In genomic region chr1:201496296-201496690, GRCh38 we compare ENCODE assay signal across 8 cellular contexts. TPM values are rescaled to one million over a fixed set of nuclear protein-coding genes. Genes with fewer than 3 reads are reported as not detected.
DNase-seq lines count a peak whose midpoint lies in the region; ATAC-seq and TF ChIP-seq lines count a peak whose summit lies in the region.

No MANE protein-coding gene starts in this region.

- CTCF ChIA-PET in activated naive CD4-positive, alpha-beta T cell treated with anti-CD3 and anti-CD28 coated beads, Interleukin-2, amount 10 ng/mL, durations not matched to agents 7 days and 5 days (lab: Charles Lee), result interaction anchor here (0.8 to 12.4 kb wide), 4 partner anchors 9 to 48 kb away, joined by 3 to 118 read pairs (median 11); no protein-coding TSS in a partner anchor

- H3K4me3 ChIP-seq in left ventricle myocardium inferior, result peak overlapping the region; percentile 30
- H3K4me3 ChIP-seq in prostate gland, result no peak overlapping the region
- no peak overlapping the region for H3K4me3 ChIP-seq in aorta (ENCODE audit: low read length in 2 of 2)

- no peak for DNase-seq in left ventricle myocardium inferior
- no peak for DNase-seq in cardiac septum (ENCODE audit: low spot score)
- DNase-seq in left ventricle myocardium superior, result peak; percentile 42
- DNase-seq in prostate gland (ENCODE audit: low spot score), result no peak
- DNase-seq in aorta, result no peak
- no peak for DNase-seq in activated naive CD4-positive, alpha-beta T cell treated with anti-CD3 and anti-CD28 coated beads, Interleukin-2, amount 10 ng/mL, durations not matched to agents 7 days and 5 days

- intact Hi-C loops in left ventricle myocardium inferior (cut with micrococcal nuclease) (no loop called here), cardiac septum (cut with DNase I) (no loop called here), left ventricle myocardium superior (cut with micrococcal nuclease) (no loop called here), prostate gland (cut with DNase I) (no loop called here), aorta (cut with DNase I) (no loop called here)

- H3K27me3 ChIP-seq in left ventricle myocardium inferior (ENCODE audit: low read depth), result no peaks in the 10 kb centered on the region
- no peaks in the 10 kb centered on the region for H3K27me3 ChIP-seq in prostate gland (replicated peaks; ENCODE audit: insufficient read depth)
- H3K27me3 ChIP-seq in aorta (ENCODE audit: control insufficient read depth in 1 of 2, insufficient read depth in 2 of 2, low read length in 1 of 2), result no peaks in the 10 kb centered on the region

- no peaks in the 10 kb centered on the region for H3K27me3 Mint-ChIP-seq in activated naive CD4-positive, alpha-beta T cell treated with anti-CD3 and anti-CD28 coated beads, Interleukin-2, amount 10 ng/mL, durations not matched to agents 7 days and 5 days

- no peak for TF ChIP-seq POLR2A in prostate gland (IDR thresholded peaks at IDR 0.05)

- peaks cover 41% of the 10 kb centered on the region for H3K36me3 Mint-ChIP-seq in activated naive CD4-positive, alpha-beta T cell treated with anti-CD3 and anti-CD28 coated beads, Interleukin-2, amount 10 ng/mL, durations not matched to agents 7 days and 5 days

- no peak overlapping the region for H3K27ac Mint-ChIP-seq in activated naive CD4-positive, alpha-beta T cell treated with anti-CD3 and anti-CD28 coated beads, Interleukin-2, amount 10 ng/mL, durations not matched to agents 7 days and 5 days

- H3K36me3 ChIP-seq in left ventricle myocardium inferior (peaks cover 10% of the 10 kb centered on the region), prostate gland (peaks cover 0 to 5% of the 10 kb centered on the region in 2 donors), aorta (ENCODE audit: control insufficient read depth in 1 of 2, insufficient read depth in 2 of 2, low read length in 1 of 2) (peaks cover 2 to 10% of the 10 kb centered on the region in 2 donors)

- H3K9me3 ChIP-seq in left ventricle myocardium inferior (replicated peaks), result no peaks in the 10 kb centered on the region
- no peaks in the 10 kb centered on the region for H3K9me3 ChIP-seq in prostate gland
- H3K9me3 ChIP-seq in aorta (ENCODE audit: control insufficient read depth, low read length), result no peaks in the 10 kb centered on the region

- H3K4me1 ChIP-seq in left ventricle myocardium inferior (peaks cover 98% of the 10 kb centered on the region), prostate gland (replicated peaks) (peaks cover 42% of the 10 kb centered on the region), aorta (ENCODE audit: control insufficient read depth in 1 of 2, insufficient read depth in 2 of 2, low read length in 2 of 2) (peaks cover 4 to 7% of the 10 kb centered on the region in 2 donors)

- peak overlapping the region; percentile 86 for H3K27ac ChIP-seq in left ventricle myocardium inferior (replicated peaks)
- peak overlapping the region; percentile 91 to 96 for H3K27ac ChIP-seq in prostate gland
- peak overlapping the region; percentile 59 to 85 for H3K27ac ChIP-seq in aorta (ENCODE audit: low read depth in 1 of 2, low read length in 2 of 2)

- H3K4me3 Mint-ChIP-seq in activated naive CD4-positive, alpha-beta T cell treated with anti-CD3 and anti-CD28 coated beads, Interleukin-2, amount 10 ng/mL, durations not matched to agents 7 days and 5 days, result no peak overlapping the region

- ATAC-seq in left ventricle myocardium superior, result no peak
- no peak for ATAC-seq in aorta (ENCODE audit: low FRiP score)
- ATAC-seq in GM21367 (IDR thresholded peaks at IDR 0.05; ENCODE audit: unreplicated experiment), result no peak
- ATAC-seq in GM21619 (IDR thresholded peaks at IDR 0.05; ENCODE audit: unreplicated experiment), result no peak

- 17% methylated on average over 8 of the region's 8 CpGs for WGBS in prostate gland
- WGBS in aorta, 2 donors, result 16 to 18% methylated on average over 8 of the region's 8 CpGs

- TF ChIP-seq CTCF in left ventricle myocardium inferior (IDR thresholded peaks at IDR 0.05; ENCODE audit: borderline replicate concordance) (no peak), prostate gland (IDR thresholded peaks at IDR 0.05) (no peak)

- H3K4me1 Mint-ChIP-seq in activated naive CD4-positive, alpha-beta T cell treated with anti-CD3 and anti-CD28 coated beads, Interleukin-2, amount 10 ng/mL, durations not matched to agents 7 days and 5 days, result peaks cover 2% of the 10 kb centered on the region

- no peaks in the 10 kb centered on the region for H3K9me3 Mint-ChIP-seq in activated naive CD4-positive, alpha-beta T cell treated with anti-CD3 and anti-CD28 coated beads, Interleukin-2, amount 10 ng/mL, durations not matched to agents 7 days and 5 days

RNA-seq across cellular contexts. Expression of gene CSRP1, which starts 10.6 kb away (rescaled TPM):
- total RNA-seq in left ventricle myocardium inferior (41.0 TPM), cardiac septum (71.7 TPM), left ventricle myocardium superior (41.4 TPM), prostate gland (1,000 to 10,000 TPM; 1,117 to 1,634 TPM), aorta (1,000 to 10,000 TPM in 1 of 2 donors, 100 to 1,000 TPM in 1; 599 to 1,490 TPM)
- polyA plus RNA-seq in aorta, result 100 to 1,000 TPM; 703 to 838 TPM

RNA-seq across cellular contexts. Expression of gene PHLDA3, which starts 27.3 kb away (rescaled TPM):
- 21.1 TPM for total RNA-seq in left ventricle myocardium inferior
- 44.6 TPM for total RNA-seq in cardiac septum
- 20.4 TPM for total RNA-seq in left ventricle myocardium superior
- total RNA-seq in prostate gland, result 10 to 100 TPM; 49.7 to 73.9 TPM
- 10 to 100 TPM; 66.1 to 71.6 TPM for total RNA-seq in aorta
- polyA plus RNA-seq in aorta, result 10 to 100 TPM; 33.7 to 46.1 TPM

RNA-seq across cellular contexts. Expression of gene NAV1, which starts 42.6 kb away (rescaled TPM):
- total RNA-seq in left ventricle myocardium inferior (74.8 TPM), cardiac septum (86.6 TPM), left ventricle myocardium superior (63.3 TPM), prostate gland (10 to 100 TPM; 13.1 to 29.1 TPM), aorta (100 to 1,000 TPM; 167 to 236 TPM)
- polyA plus RNA-seq in aorta, result 10 to 100 TPM in 1 of 2 donors, 1 to 10 TPM in 1; 8.3 to 33.8 TPM
